In the genomic region with DNA sequence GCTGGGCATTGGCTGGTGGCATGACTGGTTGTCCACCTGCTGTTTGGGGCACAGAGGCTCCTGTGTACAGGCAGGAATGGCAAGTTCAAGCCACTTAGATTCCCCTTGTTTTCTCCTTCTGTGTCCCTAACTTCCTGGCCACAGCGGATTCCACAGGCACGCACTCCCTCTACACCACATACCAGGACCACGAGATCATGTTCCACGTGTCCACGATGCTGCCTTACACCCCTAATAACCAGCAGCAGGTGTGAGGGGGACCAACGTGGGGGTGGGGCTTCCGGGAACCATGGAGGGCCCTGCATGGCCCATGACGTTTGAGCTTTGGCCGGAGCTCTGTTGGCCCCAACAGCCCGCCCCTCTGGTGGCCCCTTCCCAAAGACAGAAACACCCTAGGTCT, we compare ENCODE assay signal across 12 cellular contexts.
DNase-seq lines count a peak whose midpoint lies in the region; ATAC-seq and TF ChIP-seq lines count a peak whose summit lies in the region.
"Had no signal": no experiment of that assay in that cellular context is flagged by ENCODE, and none has a peak within 500 bp of the region (broad histone marks: within the 10 kb centered on the region; RNA-seq: fewer than 3 reads in every experiment).

No MANE protein-coding gene starts in this region.

- H3K27ac Mint-ChIP-seq in stimulated activated effector memory CD8-positive, alpha-beta T cell treated with anti-CD3 and anti-CD28 coated beads, Interleukin-12 subunit alpha, Interleukin-12 subunit beta, amount 100 ng/mL, for 72 hours: peak overlapping the region; percentile 90

- DNase-seq in RWPE2 (ENCODE audit: low spot score) (peak; percentile 46), fibroblast of mammary gland (ENCODE audit: low read depth) (peak; percentile 20)
- DNase-seq in stimulated activated effector memory CD8-positive, alpha-beta T cell treated with anti-CD3 and anti-CD28 coated beads, Interleukin-12 subunit alpha, Interleukin-12 subunit beta, amount 100 ng/mL, for 72 hours (ENCODE audit: low spot score in 2 of 2): no peak
- DNase-seq in activated CD4-positive, alpha-beta T cell treated with anti-CD3 and anti-CD28 coated beads, Interleukin-2, amount 50 U/mL, for 1 hour: no peak
- DNase-seq: DMS 273 treated with DMSO at 0.1 percent for 48 hours, left ventricle myocardium superior, NCI-H226, tibial artery had no signal

- no peaks in the 10 kb centered on the region for H3K27me3 ChIP-seq in RWPE2 (ENCODE audit: insufficient read depth, poor library complexity, severe bottlenecking)
- H3K27me3 ChIP-seq: gastroesophageal sphincter, Peyer's patch, right atrium auricular region, tibial artery had no signal

- no peak overlapping the region for H3K27ac ChIP-seq in RWPE2 (ENCODE audit: poor library complexity, severe bottlenecking)
- H3K27ac ChIP-seq: Peyer's patch, right atrium auricular region, tibial artery had no signal

- no peaks in the 10 kb centered on the region for H3K9me3 Mint-ChIP-seq in stimulated activated effector memory CD8-positive, alpha-beta T cell treated with anti-CD3 and anti-CD28 coated beads, Interleukin-12 subunit alpha, Interleukin-12 subunit beta, amount 100 ng/mL, for 72 hours

- ATAC-seq in RWPE2 (ENCODE audit: low read depth): no peak
- no peak for ATAC-seq in stimulated activated effector memory CD8-positive, alpha-beta T cell treated with anti-CD3 and anti-CD28 coated beads, Interleukin-12 subunit alpha, Interleukin-12 subunit beta, amount 100 ng/mL, for 72 hours
- ATAC-seq in GM19455 (IDR thresholded peaks at IDR 0.05; ENCODE audit: unreplicated experiment): no peak
- ATAC-seq: gastroesophageal sphincter, left ventricle myocardium superior had no signal

- no peaks in the 10 kb centered on the region for H3K9me3 ChIP-seq in RWPE2 (ENCODE audit: severe bottlenecking)
- H3K9me3 ChIP-seq: gastroesophageal sphincter, Peyer's patch, right atrium auricular region, tibial artery had no signal

- H3K4me1 ChIP-seq in RWPE2 (ENCODE audit: insufficient read depth, poor library complexity, severe bottlenecking): peaks cover 1% of the 10 kb centered on the region

- H3K4me1 Mint-ChIP-seq in stimulated activated effector memory CD8-positive, alpha-beta T cell treated with anti-CD3 and anti-CD28 coated beads, Interleukin-12 subunit alpha, Interleukin-12 subunit beta, amount 100 ng/mL, for 72 hours: peaks cover 33% of the 10 kb centered on the region

- no peak overlapping the region for H3K4me3 ChIP-seq in RWPE2 (ENCODE audit: severe bottlenecking)
- H3K4me3 ChIP-seq in fibroblast of mammary gland (ENCODE audit: control insufficient read depth, low read depth, low read length): no peak overlapping the region
- H3K4me3 ChIP-seq: gastroesophageal sphincter, Peyer's patch, right atrium auricular region, tibial artery had no signal

- H3K4me3 Mint-ChIP-seq in stimulated activated effector memory CD8-positive, alpha-beta T cell treated with anti-CD3 and anti-CD28 coated beads, Interleukin-12 subunit alpha, Interleukin-12 subunit beta, amount 100 ng/mL, for 72 hours: no peak overlapping the region

- TF ChIP-seq CTCF in RWPE2 (IDR thresholded peaks at IDR 0.05; ENCODE audit: poor library complexity, severe bottlenecking): no peak
- TF ChIP-seq CTCF in fibroblast of mammary gland (conservative IDR thresholded peaks at IDR 0.05; ENCODE audit: control insufficient read depth, insufficient read depth, low read depth, low read length): no peak

- H3K36me3 Mint-ChIP-seq in stimulated activated effector memory CD8-positive, alpha-beta T cell treated with anti-CD3 and anti-CD28 coated beads, Interleukin-12 subunit alpha, Interleukin-12 subunit beta, amount 100 ng/mL, for 72 hours: peaks cover 86% of the 10 kb centered on the region

- no peaks in the 10 kb centered on the region for H3K36me3 ChIP-seq in RWPE2 (ENCODE audit: low read depth)

Comparison
In these comparisons a context has a peak if more than half of its experiments do, and no peak if none do; other contexts are left out.
1. DNase-seq: peak in RWPE2 (single experiment) and fibroblast of mammary gland (single experiment); none in stimulated activated effector memory CD8-positive, alpha-beta T cell treated with anti-CD3 and anti-CD28 coated beads, Interleukin-12 subunit alpha, Interleukin-12 subunit beta, amount 100 ng/mL, for 72 hours (0 of 2) and activated CD4-positive, alpha-beta T cell treated with anti-CD3 and anti-CD28 coated beads, Interleukin-2, amount 50 U/mL, for 1 hour (single experiment).